10 cellular contexts compared by ENCODE assay signal in the genomic region with DNA sequence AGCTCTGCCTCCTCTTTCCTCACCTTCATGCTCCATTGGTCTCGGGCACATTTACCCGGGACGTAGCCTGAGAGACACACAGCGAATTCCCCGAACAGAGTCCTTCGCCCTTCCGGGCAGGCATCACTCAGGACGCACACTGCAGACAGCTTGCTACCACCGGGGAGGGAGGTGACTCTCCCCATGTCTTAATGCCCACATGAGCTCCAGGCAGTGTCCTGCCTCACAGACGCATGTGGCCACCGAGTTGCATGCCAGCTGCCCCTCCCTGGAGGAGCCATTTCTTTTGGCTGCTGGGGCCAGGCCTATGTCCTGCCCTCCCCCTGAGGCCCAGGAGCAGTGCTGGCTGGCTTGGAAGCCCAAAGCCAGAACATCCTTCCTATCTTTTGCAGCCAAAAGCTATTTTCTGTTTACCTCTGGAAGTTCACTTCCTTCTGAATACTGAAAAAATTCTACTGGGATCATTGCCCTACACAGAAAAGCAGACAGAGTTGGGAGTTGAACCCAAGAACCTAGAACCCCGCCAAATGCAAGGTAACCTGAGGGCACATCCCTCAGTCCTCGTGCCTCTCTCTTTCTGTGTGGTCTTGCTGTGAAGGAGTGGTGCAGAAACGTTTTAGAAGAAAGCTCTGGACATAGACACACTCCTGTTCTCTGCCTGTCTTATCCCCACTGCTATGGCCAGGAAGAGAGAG.
DNase-seq lines count a peak whose midpoint lies in the region; TF ChIP-seq lines count a peak whose summit lies in the region.
"Had no signal": no experiment of that assay in that cellular context is flagged by ENCODE, and none has a peak within 500 bp of the region (broad histone marks: within the 10 kb centered on the region; RNA-seq: fewer than 3 reads in every experiment).

No MANE protein-coding gene starts in this region.

- H3K27ac ChIP-seq in breast epithelium (peak overlapping the region; percentile 83 to 92), mammary epithelial cell (ENCODE audit: insufficient read depth, low read depth, low read length) (no peak overlapping the region), left ventricle myocardium inferior (replicated peaks) (peak overlapping the region; percentile 97)

- no peak for TF ChIP-seq POLR2A in breast epithelium (IDR thresholded peaks at IDR 0.05)

- TF ChIP-seq CTCF in breast epithelium (IDR thresholded peaks at IDR 0.05) = no peak
- TF ChIP-seq CTCF in mammary epithelial cell (conservative IDR thresholded peaks at IDR 0.05 in 1 of 2, IDR thresholded peaks at IDR 0.05 in 1 of 2; ENCODE audit: extremely low read depth in 1 of 2, insufficient read depth in 1 of 2, low read depth in 1 of 2, low read length in 2 of 2) = no peak
- TF ChIP-seq CTCF in left ventricle myocardium inferior (IDR thresholded peaks at IDR 0.05; ENCODE audit: borderline replicate concordance) = no peak
- no peak for TF ChIP-seq CTCF in osteocyte (IDR thresholded peaks at IDR 0.05)

- H3K4me3 ChIP-seq in breast epithelium = peak overlapping the region in 1 of 3 donors; percentile 12
- no peak overlapping the region for H3K4me3 ChIP-seq in mammary epithelial cell (replicated peaks in 1 of 3; ENCODE audit: insufficient read depth in 1 of 3, low read depth in 2 of 3, low read length in 3 of 3)
- H3K4me3 ChIP-seq in left ventricle myocardium inferior = peak overlapping the region; percentile 25

- no peaks in the 10 kb centered on the region for H4K20me1 ChIP-seq in mammary epithelial cell (ENCODE audit: insufficient read depth, low read length)

- in situ Hi-C loops in mammary epithelial cell (cut with MboI; ENCODE audit: low sequenced_read_pairs in 2 of 2) = no loop called here

- no peaks in the 10 kb centered on the region for H3K9me3 Mint-ChIP-seq in osteocyte (ENCODE audit: unreplicated experiment)

- no TSS peak for BruUV-seq in mammary epithelial cell (replicated peaks; lab: Mats Ljungman, UMichigan)

- CTCF ChIA-PET in mammary epithelial cell (lab: Charles Lee; ENCODE audit: low non-redundant PET) = no interaction called here

- H3K36me3 ChIP-seq in breast epithelium (no peaks in the 10 kb centered on the region), mammary epithelial cell (ENCODE audit: insufficient read depth, low read length) (no peaks in the 10 kb centered on the region), left ventricle myocardium inferior (no peaks in the 10 kb centered on the region)

- no peak overlapping the region for H3K4me2 ChIP-seq in mammary epithelial cell (ENCODE audit: insufficient read depth, low read depth, low read length)

- H2AFZ ChIP-seq in mammary epithelial cell (ENCODE audit: low read depth, low read length) = no peak overlapping the region

- peaks cover 57% of the 10 kb centered on the region for H3K4me1 Mint-ChIP-seq in osteocyte (ENCODE audit: unreplicated experiment)

- H3K27me3 Mint-ChIP-seq in osteocyte (ENCODE audit: unreplicated experiment) = no peaks in the 10 kb centered on the region

- H3K27me3 ChIP-seq in breast epithelium (no peaks in the 10 kb centered on the region), mammary epithelial cell (ENCODE audit: insufficient read depth, low read length) (no peaks in the 10 kb centered on the region), left ventricle myocardium inferior (ENCODE audit: low read depth) (no peaks in the 10 kb centered on the region)

- WGBS in mammary epithelial cell (ENCODE audit: low coverage, missing lambda C conversion rate) = 59% methylated on average over 9 of the region's 14 CpGs

- peak overlapping the region; percentile 83 for H3K27ac Mint-ChIP-seq in osteocyte (ENCODE audit: unreplicated experiment)

- no peaks in the 10 kb centered on the region for H3K79me2 ChIP-seq in mammary epithelial cell (ENCODE audit: insufficient read depth, low read length)

- DNase-seq in breast epithelium (ENCODE audit: low spot score in 2 of 2) = peak in 1 of 2 donors; percentile 67
- DNase-seq in mammary epithelial cell = no peak
- peak; percentile 72 for DNase-seq in left ventricle myocardium inferior
- DNase-seq in osteocyte (ENCODE audit: extremely low spot score, unreplicated experiment) = no peak
- DNase-seq in NCI-H2107 (lab: John Stamatoyannopoulos, UW) = no peak
- no peak for DNase-seq in DMS 273 (lab: John Stamatoyannopoulos, UW; ENCODE audit: unreplicated experiment)
- no peak for DNase-seq in NCI-H510A (lab: John Stamatoyannopoulos, UW)
- DNase-seq in DMS 273 treated with DMSO at 0.1 percent for 48 hours (lab: John Stamatoyannopoulos, UW) = no peak
- DNase-seq: activated gamma-delta T cell treated with Interleukin-2 at 50 U/mL for 16 hours, NCI-H748 treated with DMSO at 0.1 percent for 48 hours had no signal

- no peak overlapping the region for H3K9ac ChIP-seq in mammary epithelial cell (ENCODE audit: insufficient read depth, low read length)

- H3K4me3 Mint-ChIP-seq in osteocyte (ENCODE audit: unreplicated experiment) = peak overlapping the region; percentile 44

- intact Hi-C loops in breast epithelium (cut with DNase I; ENCODE audit: low total_unique reads) = no loop called here
- intact Hi-C loops in mammary epithelial cell (cut with micrococcal nuclease) = no loop called here
- intact Hi-C loops in left ventricle myocardium inferior (cut with micrococcal nuclease) = loop anchor here (5.0 kb wide), 2 partner anchors 158 to 197 kb away; no protein-coding TSS in a partner anchor

- H3K9me3 ChIP-seq in breast epithelium = no peaks in the 10 kb centered on the region
- H3K9me3 ChIP-seq in mammary epithelial cell (replicated peaks; ENCODE audit: insufficient read depth, low read length) = no peaks in the 10 kb centered on the region
- peaks cover 7% of the 10 kb centered on the region for H3K9me3 ChIP-seq in left ventricle myocardium inferior (replicated peaks)

- H3K36me3 Mint-ChIP-seq in osteocyte (ENCODE audit: unreplicated experiment) = no peaks in the 10 kb centered on the region

- H3K4me1 ChIP-seq in breast epithelium (peaks cover 13 to 17% of the 10 kb centered on the region in 2 donors), mammary epithelial cell (ENCODE audit: insufficient read depth, low read length) (no peaks in the 10 kb centered on the region), left ventricle myocardium inferior (peaks cover 82% of the 10 kb centered on the region)

- dilution Hi-C loops in mammary epithelial cell (cut with HindIII; ENCODE audit: low sequenced_read_pairs) = loop anchor here (5.0 kb wide), 1 partner anchor 42 kb away; no protein-coding TSS in a partner anchor
